23 cellular contexts compared by ENCODE assay signal in genomic region chr9:77166193-77166592, GRCh38.
"Had no signal": no experiment of that assay in that cellular context is flagged by ENCODE, and none has a peak within 500 bp of the region (broad histone marks: within the 10 kb centered on the region; RNA-seq: fewer than 3 reads in every experiment).

No MANE protein-coding gene starts in this region.

- H3K4me1 ChIP-seq: foreskin keratinocyte, neural progenitor cell, pancreas, uterus had no signal

- H3K36me3 ChIP-seq: left ventricle myocardium inferior, neural progenitor cell, pancreas, right lobe of liver, suprapubic skin, transverse colon, uterus had no signal

- H3K27me3 ChIP-seq: foreskin keratinocyte, neural progenitor cell, pancreas, right lobe of liver, suprapubic skin, transverse colon, uterus had no signal

- FAIRE-seq: colon, pancreas, small intestine had no signal

- H2AFZ ChIP-seq: neural progenitor cell had no signal

- H3K4me2 ChIP-seq: neural progenitor cell had no signal

- H3K27ac ChIP-seq: foreskin keratinocyte, left ventricle myocardium inferior, neural progenitor cell, pancreas, right lobe of liver, suprapubic skin, transverse colon, uterus had no signal

- ATAC-seq: activated CD4-positive, CD25-positive, alpha-beta regulatory T cell treated with anti-CD3 and anti-CD28 coated beads, Interleukin-2, amount 50 U/mL, for 24 hours; activated CD8-positive, alpha-beta T cell treated with anti-CD3 and anti-CD28 coated beads, Interleukin-2, amount 10 ng/mL, durations not matched to agents 7 days and 5 days; foreskin keratinocyte; naive thymus-derived CD4-positive, alpha-beta T cell; pancreas; right lobe of liver; stimulated activated naive CD8-positive, alpha-beta T cell treated with anti-CD3 and anti-CD28 coated beads, Interleukin-15, amount 100 ng/mL, for 72 hours had no signal

- H3K9me3 ChIP-seq: pancreas, right lobe of liver, suprapubic skin, transverse colon, uterus had no signal

- H3K4me3 ChIP-seq: left ventricle myocardium inferior, neural progenitor cell, pancreas, right lobe of liver, suprapubic skin, transverse colon, uterus had no signal

- DNase-seq: activated CD4-positive, alpha-beta T cell treated with anti-CD3 and anti-CD28 coated beads, Interleukin-2, amount 10 ng/mL, durations not matched to agents 7 days and 5 days; activated CD8-positive, alpha-beta T cell treated with anti-CD3 and anti-CD28 coated beads, Interleukin-2, amount 10 ng/mL, durations not matched to agents 7 days and 5 days; activated naive CD4-positive, alpha-beta T cell treated with Interleukin-2 at 50 U/mL for 16 hours; activated naive CD8-positive, alpha-beta T cell treated with anti-CD3 and anti-CD28 coated beads, Interleukin-2, amount 10 ng/mL, durations not matched to agents 7 days and 5 days; activated T-cell treated with anti-CD3 and anti-CD28 coated beads, Interleukin-2, amount 50 U/mL, for 24 hours; amygdala; caudate nucleus; endodermal cell; foreskin keratinocyte; hippocampal formation; left ventricle myocardium inferior; naive thymus-derived CD4-positive, alpha-beta T cell; pancreas; right lobe of liver; small intestine; stimulated activated CD4-positive, alpha-beta T cell treated with anti-CD3 and anti-CD28 coated beads, Interleukin-4, amount 100 ng/mL, for 1 hour; stimulated activated naive CD8-positive, alpha-beta T cell treated with anti-CD3 and anti-CD28 coated beads, Interleukin-15, amount 100 ng/mL, for 72 hours; transverse colon; uterus had no signal

- H3K9ac ChIP-seq: neural progenitor cell had no signal
